ENCODE assay signal across 18 cellular contexts in genomic region chr2:232539298-232540231, GRCh38. TPM values are rescaled to one million over a fixed set of nuclear protein-coding genes. Genes with fewer than 3 reads are reported as not detected.
A peak's percentile ranks its signal among the peaks of the same experiment; 100 is the strongest.
DNase-seq lines count a peak whose midpoint lies in the region; ATAC-seq, FAIRE-seq and TF ChIP-seq lines count a peak whose summit lies in the region.
"Had no signal": no experiment of that assay in that cellular context is flagged by ENCODE, and none has a peak within 500 bp of the region (broad histone marks: within the 10 kb centered on the region; RNA-seq: fewer than 3 reads in every experiment).

TSS of gene CHRNG (plus strand) at chr2:232539692. CDS start at chr2:232539748, 56 bp downstream.

- DNase-seq in activated effector memory CD4-positive, alpha-beta T cell treated with anti-CD3 and anti-CD28 coated beads, Interleukin-2, amount 50 U/mL, for 16 hours = peak; percentile 60
- DNase-seq in activated effector memory CD4-positive, alpha-beta T cell treated with Interleukin-2 at 50 U/mL for 16 hours = no peak
- DNase-seq in K562 (ENCODE audit: extremely low read depth in 1 of 4, low spot score in 3 of 4) = no peak
- DNase-seq in myocyte (ENCODE audit: low read depth) = peak; percentile 97
- peak; percentile 71 for DNase-seq in spleen
- no peak for DNase-seq in kidney glomerular epithelial cell (lab: John Stamatoyannopoulos, UW)
- DNase-seq in brain microvascular endothelial cell = no peak
- DNase-seq: activated CD8-positive, alpha-beta T cell treated with anti-CD3 and anti-CD28 coated beads, Interleukin-2, amount 10 ng/mL, durations not matched to agents 7 days and 5 days; NK-92 treated with Interleukin-12 subunit alpha and Interleukin-12 subunit beta, amount 100 ng/mL, for 24 hours; trophoblast cell had no signal

- H3K9me3 ChIP-seq in K562 (replicated peaks; ENCODE audit: control insufficient read depth, insufficient read depth, low read depth, low read length) (no peaks in the 10 kb centered on the region), spleen (peaks cover 0 to 10% (median 6%) of the 10 kb centered on the region in 8 donors)
- H3K9me3 ChIP-seq: ascending aorta had no signal

- no peak within 1 kb of the TSS for H3K27ac ChIP-seq in K562 (ENCODE audit: extremely low read depth, low read depth, low read length)
- H3K27ac ChIP-seq in spleen = peak within 1 kb of the TSS in 2 of 8 donors; percentile 5 to 8
- no peak within 1 kb of the TSS for H3K27ac ChIP-seq in brain microvascular endothelial cell
- H3K27ac ChIP-seq: ascending aorta had no signal

- H3K4me1 ChIP-seq in K562 (replicated peaks in 1 of 2; ENCODE audit: control insufficient read depth in 2 of 2, insufficient read depth in 2 of 2, low read length in 2 of 2) = peaks cover 0 to 31% of the 10 kb centered on the region in 2 experiments; a peak in 2 of 5 replicates
- H3K4me1 ChIP-seq in spleen = peaks cover 0 to 26% (median 0%) of the 10 kb centered on the region in 6 donors
- H3K4me1 ChIP-seq: ascending aorta had no signal

- TF ChIP-seq POLR2A in K562 (conservative IDR thresholded peaks at IDR 0.05) (no peak), spleen (IDR thresholded peaks at IDR 0.05) (no peak)

- no peak for TF ChIP-seq CTCF in K562 (IDR thresholded peaks at IDR 0.05 in 2 of 3, conservative IDR thresholded peaks at IDR 0.05 in 1 of 3; ENCODE audit: insufficient read depth in 2 of 3, low read depth in 1 of 3, low read length in 3 of 3)
- TF ChIP-seq CTCF in spleen (IDR thresholded peaks at IDR 0.05 in 8 of 11, conservative IDR thresholded peaks at IDR 0.05 in 3 of 11) = no peak
- no peak for TF ChIP-seq CTCF in brain microvascular endothelial cell (IDR thresholded peaks at IDR 0.05; ENCODE audit: low read depth, low read length, missing control alignments)

- no peak for TF ChIP-seq EP300 in K562 (IDR thresholded peaks at IDR 0.05; ENCODE audit: low read length)

- H3K36me3 ChIP-seq in K562 (ENCODE audit: control insufficient read depth, insufficient read depth, low read length) = no peaks in the 10 kb centered on the region
- H3K36me3 ChIP-seq in spleen = peaks cover 0 to 12% (median 0%) of the 10 kb centered on the region in 6 donors
- H3K36me3 ChIP-seq in brain microvascular endothelial cell (replicated peaks) = no peaks in the 10 kb centered on the region
- H3K36me3 ChIP-seq: ascending aorta had no signal

- no peak for TF ChIP-seq RAD21 in K562 (CRISPR knock-in tag; conservative IDR thresholded peaks at IDR 0.05 in 1 of 2, IDR thresholded peaks at IDR 0.05 in 1 of 2)

- POLR2A ChIA-PET in K562 (lab: Yijun Ruan, JAX) = interaction anchor here (1.2 kb wide), 1 partner anchor 75 kb away, joined by 3 read pairs; no protein-coding TSS in a partner anchor

- FAIRE-seq in K562 (lab: Jason Lieb, UNC) = no peak
- FAIRE-seq: TTC549 had no signal

- H3K9ac ChIP-seq in K562 (ENCODE audit: insufficient read depth in 1 of 2, low read depth in 2 of 2, low read length in 2 of 2) = peak within 1 kb of the TSS in 1 of 2 experiments; percentile 20; a peak in 1 of 4 replicates

- ATAC-seq in K562 (peak; percentile 11; the same call in 2 of the 3 replicates), GM21825 (IDR thresholded peaks at IDR 0.05; ENCODE audit: unreplicated experiment) (no peak)
- ATAC-seq: activated CD8-positive, alpha-beta T cell treated with anti-CD3 and anti-CD28 coated beads, Interleukin-2, amount 10 ng/mL, durations not matched to agents 7 days and 5 days; activated T-helper 17 cell treated with anti-CD3 and anti-CD28 coated beads, Interleukin-2, amount 50 U/mL, for 72 hours had no signal

- H3K79me2 ChIP-seq in K562 (ENCODE audit: control insufficient read depth, insufficient read depth, low read length) = no peaks in the 10 kb centered on the region

- CTCF ChIA-PET in K562 (lab: Yijun Ruan, JAX; ENCODE audit: low intra/inter-chr PET ratio) = no interaction called here

- H4K20me1 ChIP-seq in K562 (replicated peaks; ENCODE audit: control insufficient read depth, insufficient read depth, low read length) = no peaks in the 10 kb centered on the region

- no peak within 1 kb of the TSS for H2AFZ ChIP-seq in K562 (ENCODE audit: low read depth, low read length)

- no TSS peak for BruUV-seq in K562 (replicated peaks; lab: Mats Ljungman, UMichigan)

- in situ Hi-C loops in K562 (cut with MboI) (no loop called here), brain microvascular endothelial cell (cut with HindIII; ENCODE audit: low pct_ligation_motif_present, low sequenced_read_pairs) (no loop called here)

- intact Hi-C loops in K562 (cut with micrococcal nuclease) (no loop called here), spleen (cut with DNase I; ENCODE audit: low total_unique reads) (no loop called here)

- H3K4me3 ChIP-seq in K562 (no peak within 1 kb of the TSS), spleen (no peak within 1 kb of the TSS), brain microvascular endothelial cell (ENCODE audit: low read depth, low read length) (no peak within 1 kb of the TSS)
- H3K4me3 ChIP-seq: ascending aorta had no signal

- H3K27me3 ChIP-seq in K562 (ENCODE audit: control insufficient read depth in 2 of 2, insufficient read depth in 2 of 2, low read length in 2 of 2) = no peaks in the 10 kb centered on the region
- peaks cover 0 to 50% (median 12%) of the 10 kb centered on the region in 7 donors for H3K27me3 ChIP-seq in spleen (replicated peaks in 1 of 7)
- H3K27me3 ChIP-seq in brain microvascular endothelial cell (replicated peaks) = no peaks in the 10 kb centered on the region
- H3K27me3 ChIP-seq: ascending aorta had no signal

- H3K9me1 ChIP-seq in K562 (ENCODE audit: control insufficient read depth, insufficient read depth, low read length) = no peaks in the 10 kb centered on the region

- H3K4me2 ChIP-seq in K562 (ENCODE audit: insufficient read depth, low read length) = no peak within 1 kb of the TSS

- WGBS in K562 (ENCODE audit: insufficient coverage, low coverage, missing lambda C conversion rate) = 18% methylated on average over 17 of the region's 23 CpGs
- WGBS in spleen, 5 donors = 63 to 70% (median 69%) methylated on average over 18 to 23 of the region's 23 CpGs

TF ChIP-seq in K562, 482 proteins besides CTCF, POLR2A, EP300 and RAD21:
- TF ChIP-seq ZNF717 (CRISPR knock-in tag; IDR thresholded peaks at IDR 0.05) (no peak), ARID2 (IDR thresholded peaks at IDR 0.05) (no peak), NR2F6 (CRISPR knock-in tag; IDR thresholded peaks at IDR 0.05) (no peak), MCM3 (IDR thresholded peaks at IDR 0.05) (no peak), TBL1XR1 (IDR thresholded peaks at IDR 0.05; ENCODE audit: low read length in 2 of 2) (no peak), ZBTB12 (CRISPR knock-in tag; IDR thresholded peaks at IDR 0.05) (no peak), NFYB (IDR thresholded peaks at IDR 0.05; ENCODE audit: extremely low read depth, insufficient read length) (no peak), TFAP4 (CRISPR knock-in tag; IDR thresholded peaks at IDR 0.05; ENCODE audit: borderline replicate concordance) (peak; percentile 93)

RNA-seq across cellular contexts. Expression of gene CHRNG, which starts in this region (rescaled TPM):
- total RNA-seq in K562 (2011; cell fraction: chromatin; rRNA removed; ENCODE audit: low replicate concordance) = not detected in 2 replicates
- not detected in 2 replicates for total RNA-seq in K562 (2011; cell fraction: nucleolus; rRNA removed)
- total RNA-seq in K562 (2011; cell fraction: nucleoplasm; rRNA removed) = not detected in 2 replicates
- total RNA-seq in K562 (2014; rRNA removed) (not detected in 2 replicates), K562 (2014; rRNA removed; fragmentation: Illumina TruSeq; extraction: Trizol) (not detected in 2 replicates), K562 (2015; rRNA removed; fragmentation: Illumina TruSeq; extraction: Trizol) (not detected in 2 replicates), K562 (2021) (not detected in 2 replicates), myocyte (697 and 1,132 TPM in 2 replicates), spleen (not detected)
- polyA plus RNA-seq in K562 (2011; rRNA removed) (not detected in 2 replicates), K562 (2014; fragmentation: Illumina TruSeq; extraction: Trizol) (not detected in 2 replicates), K562 (2014; fragmentation: Nextera tagmentation; extraction: Ambion mirVana) (not detected), K562 (2014; rRNA removed) (not detected in 2 replicates), spleen (under 1 TPM in 1 of 3 donors, not detected in 2; 0.06 TPM)
- polyA plus RNA-seq in K562 (2011; cell fraction: cytosol; rRNA removed) = not detected in 2 replicates
- polyA plus RNA-seq in K562 (2011; cell fraction: nucleus; rRNA removed) = not detected in 2 replicates
- polyA plus RNA-seq in K562 (2012) = 0.07 TPM in 1 of 2 replicates, not detected in the other
- polyA minus RNA-seq in K562 (2011; rRNA and poly(A)+ RNA removed) = not detected in 2 replicates
- not detected in 2 replicates for polyA minus RNA-seq in K562 (2011; cell fraction: cytosol; rRNA and poly(A)+ RNA removed)
- polyA minus RNA-seq in K562 (2011; cell fraction: nucleus; rRNA and poly(A)+ RNA removed) = not detected in 2 replicates
- polyA plus RNA-seq in myocyte (2012) = 391 TPM
- total RNA-seq: A172; activated CD8-positive, alpha-beta T cell treated with anti-CD3 and anti-CD28 coated beads, Interleukin-2, amount 10 ng/mL, durations not matched to agents 7 days and 5 days; activated T-helper 17 cell treated with anti-CD3 and anti-CD28 coated beads, Interleukin-2, amount 50 U/mL, for 72 hours; ascending aorta; dermis microvascular lymphatic vessel endothelial cell; fibroblast of lung; SK-MEL-5 had no signal
- polyA plus RNA-seq: fibroblast of lung had no signal

Comparison
In these comparisons a context has a peak if more than half of its experiments do, and no peak if none do; other contexts are left out.
1. RNA of gene CHRNG (total RNA-seq): 697 to 1,132 TPM in myocyte; not detected in K562 and not detected in spleen; every median in the first group is over 100 times any median in the second.
2. DNase-seq: peak in activated effector memory CD4-positive, alpha-beta T cell treated with anti-CD3 and anti-CD28 coated beads, Interleukin-2, amount 50 U/mL, for 16 hours (single experiment) and myocyte (single experiment); none in activated effector memory CD4-positive, alpha-beta T cell treated with Interleukin-2 at 50 U/mL for 16 hours (single experiment), K562 (0 of 4), kidney glomerular epithelial cell (single experiment) and brain microvascular endothelial cell (single experiment).
3. Peak in ATAC-seq in K562; RNA of the gene not detected or under 1 TPM.
4. Peak in DNase-seq in spleen; RNA of the gene not detected or under 1 TPM.